1 cellular context compared by ENCODE assay signal in the genomic region with DNA sequence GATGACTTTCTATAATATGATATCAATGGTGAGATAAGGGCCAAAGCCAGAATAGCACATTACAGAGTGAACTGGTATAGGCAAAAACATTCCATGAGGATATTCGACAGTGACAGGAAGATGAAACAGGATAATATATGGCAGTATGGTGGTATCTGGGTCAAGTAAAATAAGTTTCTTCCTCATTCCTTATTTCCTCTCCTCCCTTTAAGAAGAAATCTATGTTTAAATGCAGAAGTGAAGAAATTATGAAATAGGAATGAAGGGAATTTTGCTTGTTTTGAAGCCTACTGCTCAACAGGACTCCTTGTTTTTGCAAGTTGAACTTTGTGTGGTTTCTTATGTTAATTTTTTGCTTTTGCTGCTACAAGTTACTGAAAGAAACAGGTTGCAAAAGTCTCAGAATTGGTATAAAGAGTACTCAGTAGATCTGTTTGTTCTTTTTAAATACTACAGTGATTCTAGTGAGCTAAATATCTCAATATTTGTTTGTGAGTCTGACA.
TF ChIP-seq lines count a peak whose summit lies in the region.

No MANE protein-coding gene starts in this region.

TF ChIP-seq in GM23338, 12 proteins besides CTCF, POLR2A, EP300 and RAD21 (continued from another document):
- TF ChIP-seq, protein P1, sequence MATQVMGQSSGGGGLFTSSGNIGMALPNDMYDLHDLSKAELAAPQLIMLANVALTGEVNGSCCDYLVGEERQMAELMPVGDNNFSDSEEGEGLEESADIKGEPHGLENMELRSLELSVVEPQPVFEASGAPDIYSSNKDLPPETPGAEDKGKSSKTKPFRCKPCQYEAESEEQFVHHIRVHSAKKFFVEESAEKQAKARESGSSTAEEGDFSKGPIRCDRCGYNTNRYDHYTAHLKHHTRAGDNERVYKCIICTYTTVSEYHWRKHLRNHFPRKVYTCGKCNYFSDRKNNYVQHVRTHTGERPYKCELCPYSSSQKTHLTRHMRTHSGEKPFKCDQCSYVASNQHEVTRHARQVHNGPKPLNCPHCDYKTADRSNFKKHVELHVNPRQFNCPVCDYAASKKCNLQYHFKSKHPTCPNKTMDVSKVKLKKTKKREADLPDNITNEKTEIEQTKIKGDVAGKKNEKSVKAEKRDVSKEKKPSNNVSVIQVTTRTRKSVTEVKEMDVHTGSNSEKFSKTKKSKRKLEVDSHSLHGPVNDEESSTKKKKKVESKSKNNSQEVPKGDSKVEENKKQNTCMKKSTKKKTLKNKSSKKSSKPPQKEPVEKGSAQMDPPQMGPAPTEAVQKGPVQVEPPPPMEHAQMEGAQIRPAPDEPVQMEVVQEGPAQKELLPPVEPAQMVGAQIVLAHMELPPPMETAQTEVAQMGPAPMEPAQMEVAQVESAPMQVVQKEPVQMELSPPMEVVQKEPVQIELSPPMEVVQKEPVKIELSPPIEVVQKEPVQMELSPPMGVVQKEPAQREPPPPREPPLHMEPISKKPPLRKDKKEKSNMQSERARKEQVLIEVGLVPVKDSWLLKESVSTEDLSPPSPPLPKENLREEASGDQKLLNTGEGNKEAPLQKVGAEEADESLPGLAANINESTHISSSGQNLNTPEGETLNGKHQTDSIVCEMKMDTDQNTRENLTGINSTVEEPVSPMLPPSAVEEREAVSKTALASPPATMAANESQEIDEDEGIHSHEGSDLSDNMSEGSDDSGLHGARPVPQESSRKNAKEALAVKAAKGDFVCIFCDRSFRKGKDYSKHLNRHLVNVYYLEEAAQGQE (IDR thresholded peaks at IDR 0.05; ENCODE audit: unreplicated experiment) = no peak
- TF ChIP-seq POLR2AphosphoS5 (IDR thresholded peaks at IDR 0.05; ENCODE audit: low read depth) = no peak
- no peak for TF ChIP-seq JUNB (IDR thresholded peaks at IDR 0.05; ENCODE audit: unreplicated experiment)
- TF ChIP-seq ZNF114 (CRISPR knock-in tag; IDR thresholded peaks at IDR 0.05) = no peak
- TF ChIP-seq EZH2phosphoT487 (IDR thresholded peaks at IDR 0.05; ENCODE audit: unreplicated experiment) = no peak
- TF ChIP-seq, protein P2, sequence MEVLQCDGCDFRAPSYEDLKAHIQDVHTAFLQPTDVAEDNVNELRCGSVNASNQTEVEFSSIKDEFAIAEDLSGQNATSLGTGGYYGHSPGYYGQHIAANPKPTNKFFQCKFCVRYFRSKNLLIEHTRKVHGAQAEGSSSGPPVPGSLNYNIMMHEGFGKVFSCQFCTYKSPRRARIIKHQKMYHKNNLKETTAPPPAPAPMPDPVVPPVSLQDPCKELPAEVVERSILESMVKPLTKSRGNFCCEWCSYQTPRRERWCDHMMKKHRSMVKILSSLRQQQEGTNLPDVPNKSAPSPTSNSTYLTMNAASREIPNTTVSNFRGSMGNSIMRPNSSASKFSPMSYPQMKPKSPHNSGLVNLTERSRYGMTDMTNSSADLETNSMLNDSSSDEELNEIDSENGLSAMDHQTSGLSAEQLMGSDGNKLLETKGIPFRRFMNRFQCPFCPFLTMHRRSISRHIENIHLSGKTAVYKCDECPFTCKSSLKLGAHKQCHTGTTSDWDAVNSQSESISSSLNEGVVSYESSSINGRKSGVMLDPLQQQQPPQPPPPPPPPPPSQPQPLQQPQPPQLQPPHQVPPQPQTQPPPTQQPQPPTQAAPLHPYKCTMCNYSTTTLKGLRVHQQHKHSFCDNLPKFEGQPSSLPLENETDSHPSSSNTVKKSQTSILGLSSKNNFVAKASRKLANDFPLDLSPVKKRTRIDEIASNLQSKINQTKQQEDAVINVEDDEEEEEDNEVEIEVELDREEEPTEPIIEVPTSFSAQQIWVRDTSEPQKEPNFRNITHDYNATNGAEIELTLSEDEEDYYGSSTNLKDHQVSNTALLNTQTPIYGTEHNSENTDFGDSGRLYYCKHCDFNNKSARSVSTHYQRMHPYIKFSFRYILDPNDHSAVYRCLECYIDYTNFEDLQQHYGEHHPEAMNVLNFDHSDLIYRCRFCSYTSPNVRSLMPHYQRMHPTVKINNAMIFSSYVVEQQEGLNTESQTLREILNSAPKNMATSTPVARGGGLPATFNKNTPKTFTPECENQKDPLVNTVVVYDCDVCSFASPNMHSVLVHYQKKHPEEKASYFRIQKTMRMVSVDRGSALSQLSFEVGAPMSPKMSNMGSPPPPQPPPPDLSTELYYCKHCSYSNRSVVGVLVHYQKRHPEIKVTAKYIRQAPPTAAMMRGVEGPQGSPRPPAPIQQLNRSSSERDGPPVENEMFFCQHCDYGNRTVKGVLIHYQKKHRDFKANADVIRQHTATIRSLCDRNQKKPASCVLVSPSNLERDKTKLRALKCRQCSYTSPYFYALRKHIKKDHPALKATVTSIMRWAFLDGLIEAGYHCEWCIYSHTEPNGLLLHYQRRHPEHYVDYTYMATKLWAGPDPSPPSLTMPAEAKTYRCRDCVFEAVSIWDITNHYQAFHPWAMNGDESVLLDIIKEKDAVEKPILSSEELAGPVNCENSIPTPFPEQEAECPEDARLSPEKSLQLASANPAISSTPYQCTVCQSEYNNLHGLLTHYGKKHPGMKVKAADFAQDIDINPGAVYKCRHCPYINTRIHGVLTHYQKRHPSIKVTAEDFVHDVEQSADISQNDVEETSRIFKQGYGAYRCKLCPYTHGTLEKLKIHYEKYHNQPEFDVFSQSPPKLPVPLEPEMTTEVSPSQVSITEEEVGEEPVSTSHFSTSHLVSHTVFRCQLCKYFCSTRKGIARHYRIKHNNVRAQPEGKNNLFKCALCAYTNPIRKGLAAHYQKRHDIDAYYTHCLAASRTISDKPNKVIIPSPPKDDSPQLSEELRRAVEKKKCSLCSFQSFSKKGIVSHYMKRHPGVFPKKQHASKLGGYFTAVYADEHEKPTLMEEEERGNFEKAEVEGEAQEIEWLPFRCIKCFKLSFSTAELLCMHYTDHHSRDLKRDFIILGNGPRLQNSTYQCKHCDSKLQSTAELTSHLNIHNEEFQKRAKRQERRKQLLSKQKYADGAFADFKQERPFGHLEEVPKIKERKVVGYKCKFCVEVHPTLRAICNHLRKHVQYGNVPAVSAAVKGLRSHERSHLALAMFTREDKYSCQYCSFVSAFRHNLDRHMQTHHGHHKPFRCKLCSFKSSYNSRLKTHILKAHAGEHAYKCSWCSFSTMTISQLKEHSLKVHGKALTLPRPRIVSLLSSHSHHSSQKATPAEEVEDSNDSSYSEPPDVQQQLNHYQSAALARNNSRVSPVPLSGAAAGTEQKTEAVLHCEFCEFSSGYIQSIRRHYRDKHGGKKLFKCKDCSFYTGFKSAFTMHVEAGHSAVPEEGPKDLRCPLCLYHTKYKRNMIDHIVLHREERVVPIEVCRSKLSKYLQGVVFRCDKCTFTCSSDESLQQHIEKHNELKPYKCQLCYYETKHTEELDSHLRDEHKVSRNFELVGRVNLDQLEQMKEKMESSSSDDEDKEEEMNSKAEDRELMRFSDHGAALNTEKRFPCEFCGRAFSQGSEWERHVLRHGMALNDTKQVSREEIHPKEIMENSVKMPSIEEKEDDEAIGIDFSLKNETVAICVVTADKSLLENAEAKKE (CRISPR knock-in tag; IDR thresholded peaks at IDR 0.05) = no peak
- TF ChIP-seq STAT1 (IDR thresholded peaks at IDR 0.05; ENCODE audit: unreplicated experiment) = no peak
TF ChIP-seq in GM23338: peak in this region for 0.
